In genomic region chr16:58329147-58329546, GRCh38 we compare ENCODE assay signal across 1 cellular context.
TF ChIP-seq lines count a peak whose summit lies in the region.

No MANE protein-coding gene starts in this region.

TF ChIP-seq in K562, 482 proteins besides CTCF, POLR2A, EP300 and RAD21 (continued from another document):
- no peak for TF ChIP-seq ZMIZ1 (IDR thresholded peaks at IDR 0.05; ENCODE audit: low read depth in 2 of 2, low read length in 2 of 2)
- TF ChIP-seq, protein P1, sequence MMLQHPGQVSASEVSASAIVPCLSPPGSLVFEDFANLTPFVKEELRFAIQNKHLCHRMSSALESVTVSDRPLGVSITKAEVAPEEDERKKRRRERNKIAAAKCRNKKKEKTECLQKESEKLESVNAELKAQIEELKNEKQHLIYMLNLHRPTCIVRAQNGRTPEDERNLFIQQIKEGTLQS (IDR thresholded peaks at IDR 0.05): peak; percentile 63
- TF ChIP-seq, protein P1 (CRISPR knock-in tag; conservative IDR thresholded peaks at IDR 0.05): no peak
- no peak for TF ChIP-seq NR3C1 (CRISPR knock-in tag; IDR thresholded peaks at IDR 0.05)
- TF ChIP-seq ZNF766 (CRISPR knock-in tag; conservative IDR thresholded peaks at IDR 0.05): 0 out of 2 replicates have a peak, but pooled peaks have one; percentile 24
- TF ChIP-seq ZNF507 (tag; conservative IDR thresholded peaks at IDR 0.05): no peak
- no peak for TF ChIP-seq JUN (IDR thresholded peaks at IDR 0.05; ENCODE audit: borderline replicate concordance, low read depth, low read length)
- TF ChIP-seq JUN (CRISPR knock-in tag; IDR thresholded peaks at IDR 0.05; ENCODE audit: borderline replicate concordance): no peak
- TF ChIP-seq DPF2 (IDR thresholded peaks at IDR 0.05): peak; percentile 47; the same call in 1 of the 2 replicates
- TF ChIP-seq, protein P2, sequence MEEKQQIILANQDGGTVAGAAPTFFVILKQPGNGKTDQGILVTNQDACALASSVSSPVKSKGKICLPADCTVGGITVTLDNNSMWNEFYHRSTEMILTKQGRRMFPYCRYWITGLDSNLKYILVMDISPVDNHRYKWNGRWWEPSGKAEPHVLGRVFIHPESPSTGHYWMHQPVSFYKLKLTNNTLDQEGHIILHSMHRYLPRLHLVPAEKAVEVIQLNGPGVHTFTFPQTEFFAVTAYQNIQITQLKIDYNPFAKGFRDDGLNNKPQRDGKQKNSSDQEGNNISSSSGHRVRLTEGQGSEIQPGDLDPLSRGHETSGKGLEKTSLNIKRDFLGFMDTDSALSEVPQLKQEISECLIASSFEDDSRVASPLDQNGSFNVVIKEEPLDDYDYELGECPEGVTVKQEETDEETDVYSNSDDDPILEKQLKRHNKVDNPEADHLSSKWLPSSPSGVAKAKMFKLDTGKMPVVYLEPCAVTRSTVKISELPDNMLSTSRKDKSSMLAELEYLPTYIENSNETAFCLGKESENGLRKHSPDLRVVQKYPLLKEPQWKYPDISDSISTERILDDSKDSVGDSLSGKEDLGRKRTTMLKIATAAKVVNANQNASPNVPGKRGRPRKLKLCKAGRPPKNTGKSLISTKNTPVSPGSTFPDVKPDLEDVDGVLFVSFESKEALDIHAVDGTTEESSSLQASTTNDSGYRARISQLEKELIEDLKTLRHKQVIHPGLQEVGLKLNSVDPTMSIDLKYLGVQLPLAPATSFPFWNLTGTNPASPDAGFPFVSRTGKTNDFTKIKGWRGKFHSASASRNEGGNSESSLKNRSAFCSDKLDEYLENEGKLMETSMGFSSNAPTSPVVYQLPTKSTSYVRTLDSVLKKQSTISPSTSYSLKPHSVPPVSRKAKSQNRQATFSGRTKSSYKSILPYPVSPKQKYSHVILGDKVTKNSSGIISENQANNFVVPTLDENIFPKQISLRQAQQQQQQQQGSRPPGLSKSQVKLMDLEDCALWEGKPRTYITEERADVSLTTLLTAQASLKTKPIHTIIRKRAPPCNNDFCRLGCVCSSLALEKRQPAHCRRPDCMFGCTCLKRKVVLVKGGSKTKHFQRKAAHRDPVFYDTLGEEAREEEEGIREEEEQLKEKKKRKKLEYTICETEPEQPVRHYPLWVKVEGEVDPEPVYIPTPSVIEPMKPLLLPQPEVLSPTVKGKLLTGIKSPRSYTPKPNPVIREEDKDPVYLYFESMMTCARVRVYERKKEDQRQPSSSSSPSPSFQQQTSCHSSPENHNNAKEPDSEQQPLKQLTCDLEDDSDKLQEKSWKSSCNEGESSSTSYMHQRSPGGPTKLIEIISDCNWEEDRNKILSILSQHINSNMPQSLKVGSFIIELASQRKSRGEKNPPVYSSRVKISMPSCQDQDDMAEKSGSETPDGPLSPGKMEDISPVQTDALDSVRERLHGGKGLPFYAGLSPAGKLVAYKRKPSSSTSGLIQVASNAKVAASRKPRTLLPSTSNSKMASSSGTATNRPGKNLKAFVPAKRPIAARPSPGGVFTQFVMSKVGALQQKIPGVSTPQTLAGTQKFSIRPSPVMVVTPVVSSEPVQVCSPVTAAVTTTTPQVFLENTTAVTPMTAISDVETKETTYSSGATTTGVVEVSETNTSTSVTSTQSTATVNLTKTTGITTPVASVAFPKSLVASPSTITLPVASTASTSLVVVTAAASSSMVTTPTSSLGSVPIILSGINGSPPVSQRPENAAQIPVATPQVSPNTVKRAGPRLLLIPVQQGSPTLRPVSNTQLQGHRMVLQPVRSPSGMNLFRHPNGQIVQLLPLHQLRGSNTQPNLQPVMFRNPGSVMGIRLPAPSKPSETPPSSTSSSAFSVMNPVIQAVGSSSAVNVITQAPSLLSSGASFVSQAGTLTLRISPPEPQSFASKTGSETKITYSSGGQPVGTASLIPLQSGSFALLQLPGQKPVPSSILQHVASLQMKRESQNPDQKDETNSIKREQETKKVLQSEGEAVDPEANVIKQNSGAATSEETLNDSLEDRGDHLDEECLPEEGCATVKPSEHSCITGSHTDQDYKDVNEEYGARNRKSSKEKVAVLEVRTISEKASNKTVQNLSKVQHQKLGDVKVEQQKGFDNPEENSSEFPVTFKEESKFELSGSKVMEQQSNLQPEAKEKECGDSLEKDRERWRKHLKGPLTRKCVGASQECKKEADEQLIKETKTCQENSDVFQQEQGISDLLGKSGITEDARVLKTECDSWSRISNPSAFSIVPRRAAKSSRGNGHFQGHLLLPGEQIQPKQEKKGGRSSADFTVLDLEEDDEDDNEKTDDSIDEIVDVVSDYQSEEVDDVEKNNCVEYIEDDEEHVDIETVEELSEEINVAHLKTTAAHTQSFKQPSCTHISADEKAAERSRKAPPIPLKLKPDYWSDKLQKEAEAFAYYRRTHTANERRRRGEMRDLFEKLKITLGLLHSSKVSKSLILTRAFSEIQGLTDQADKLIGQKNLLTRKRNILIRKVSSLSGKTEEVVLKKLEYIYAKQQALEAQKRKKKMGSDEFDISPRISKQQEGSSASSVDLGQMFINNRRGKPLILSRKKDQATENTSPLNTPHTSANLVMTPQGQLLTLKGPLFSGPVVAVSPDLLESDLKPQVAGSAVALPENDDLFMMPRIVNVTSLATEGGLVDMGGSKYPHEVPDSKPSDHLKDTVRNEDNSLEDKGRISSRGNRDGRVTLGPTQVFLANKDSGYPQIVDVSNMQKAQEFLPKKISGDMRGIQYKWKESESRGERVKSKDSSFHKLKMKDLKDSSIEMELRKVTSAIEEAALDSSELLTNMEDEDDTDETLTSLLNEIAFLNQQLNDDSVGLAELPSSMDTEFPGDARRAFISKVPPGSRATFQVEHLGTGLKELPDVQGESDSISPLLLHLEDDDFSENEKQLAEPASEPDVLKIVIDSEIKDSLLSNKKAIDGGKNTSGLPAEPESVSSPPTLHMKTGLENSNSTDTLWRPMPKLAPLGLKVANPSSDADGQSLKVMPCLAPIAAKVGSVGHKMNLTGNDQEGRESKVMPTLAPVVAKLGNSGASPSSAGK (IDR thresholded peaks at IDR 0.05): no peak
- TF ChIP-seq, protein P3, sequence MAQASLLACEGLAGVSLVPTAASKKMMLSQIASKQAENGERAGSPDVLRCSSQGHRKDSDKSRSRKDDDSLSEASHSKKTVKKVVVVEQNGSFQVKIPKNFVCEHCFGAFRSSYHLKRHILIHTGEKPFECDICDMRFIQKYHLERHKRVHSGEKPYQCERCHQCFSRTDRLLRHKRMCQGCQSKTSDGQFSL (CRISPR knock-in tag; IDR thresholded peaks at IDR 0.05): no peak
- TF ChIP-seq, protein P3 (tag; IDR thresholded peaks at IDR 0.05): no peak
- no peak for TF ChIP-seq PCBP2 (IDR thresholded peaks at IDR 0.05; ENCODE audit: low read depth, low read length, poor library complexity, severe bottlenecking)
- no peak for TF ChIP-seq ZNF551 (CRISPR knock-in tag; IDR thresholded peaks at IDR 0.05)
- TF ChIP-seq RBM39 (optimal IDR thresholded peaks at IDR 0.05; ENCODE audit: low read depth, low read length): no peak
- TF ChIP-seq NCOA6 (IDR thresholded peaks at IDR 0.05): no peak
- no peak for TF ChIP-seq CHAMP1 (IDR thresholded peaks at IDR 0.05)
- no peak for TF ChIP-seq ZNF280A (IDR thresholded peaks at IDR 0.05; ENCODE audit: low read depth, partially characterized antibody)
- peak; percentile 98 for TF ChIP-seq CEBPB (tag; IDR thresholded peaks at IDR 0.05)
- peak; percentile 72 for TF ChIP-seq JUND (IDR thresholded peaks at IDR 0.05; ENCODE audit: borderline replicate concordance, low read depth, low read length)
- TF ChIP-seq JUND (tag; IDR thresholded peaks at IDR 0.05; ENCODE audit: borderline replicate concordance, low read depth, low read length): peak; percentile 69; the same call in 1 of the 3 replicates
- no peak for TF ChIP-seq SAP30 (IDR thresholded peaks at IDR 0.05; ENCODE audit: borderline replicate concordance, insufficient read depth, low read depth, low read length, poor library complexity, severe bottlenecking)
- TF ChIP-seq CEBPG (CRISPR knock-in tag; IDR thresholded peaks at IDR 0.05): peak; percentile 81
- TF ChIP-seq CEBPG (tag; conservative IDR thresholded peaks at IDR 0.05 in 1 of 2, IDR thresholded peaks at IDR 0.05 in 1 of 2): peak; percentile 93 to 94
- TF ChIP-seq FOSL1 (tag; conservative IDR thresholded peaks at IDR 0.05): peak; percentile 84
